8 cellular contexts compared by ENCODE assay signal in genomic region chr11:67354314-67355022, GRCh38. TPM values are rescaled to one million over a fixed set of nuclear protein-coding genes. Genes with fewer than 3 reads are reported as not detected.
A peak's percentile ranks its signal among the peaks of the same experiment; 100 is the strongest.
DNase-seq lines count a peak whose midpoint lies in the region; ATAC-seq, FAIRE-seq and TF ChIP-seq lines count a peak whose summit lies in the region.

No MANE protein-coding gene starts in this region.

- H3K36me3 Mint-ChIP-seq in activated CD4-positive, alpha-beta T cell treated with anti-CD3 and anti-CD28 coated beads for 36 hours (ENCODE audit: low read depth), result no peaks in the 10 kb centered on the region
- peaks cover 7% of the 10 kb centered on the region for H3K36me3 Mint-ChIP-seq in central memory CD8-positive, alpha-beta T cell (ENCODE audit: insufficient read depth)

- CTCF ChIA-PET in activated CD4-positive, alpha-beta T cell treated with anti-CD3 and anti-CD28 coated beads for 36 hours (lab: Charles Lee), result interaction anchor here (0.6 to 12.6 kb wide), 8 partner anchors 8 to 1171 kb away, joined by 3 to 445 read pairs (median 22); partner anchors contain the start of genes CLCF1 and RAD9A
- CTCF ChIA-PET in HepG2 (lab: Yijun Ruan, JAX; ENCODE audit: low intra/inter-chr PET ratio, low total read pairs), result interaction anchor here (1.7 to 4.1 kb wide), 2 partner anchors 28 kb away, joined by 6 to 45 read pairs; no protein-coding TSS in a partner anchor

- H4K20me1 ChIP-seq in OCI-LY3 (ENCODE audit: insufficient read depth, low read length) (no peaks in the 10 kb centered on the region), HepG2 (ENCODE audit: insufficient read depth, low read length) (no peaks in the 10 kb centered on the region)

- POLR2A ChIA-PET in activated CD4-positive, alpha-beta T cell treated with anti-CD3 and anti-CD28 coated beads for 36 hours (lab: Charles Lee), result interaction anchor here (0.5 kb wide), 1 partner anchor 88 kb away, joined by 3 read pairs; no protein-coding TSS in a partner anchor
- POLR2A ChIA-PET in HepG2 (lab: Yijun Ruan, JAX), result interaction anchor here (0.6 to 9.7 kb wide), 18 partner anchors 9 to 275 kb away, joined by 3 to 365 read pairs (median 7); partner anchors contain the start of genes AIP, ANKRD13D, CLCF1 and NUDT8

- peak overlapping the region; percentile 95 for H3K27ac ChIP-seq in OCI-LY3 (ENCODE audit: low read length)
- peak overlapping the region; percentile 79 for H3K27ac ChIP-seq in HepG2 (ENCODE audit: extremely low read length, insufficient read depth, low read length)
- peak overlapping the region; percentile 95 to 97 for H3K27ac ChIP-seq in testis

- peak overlapping the region; percentile 76 for H3K4me3 ChIP-seq in OCI-LY3 (ENCODE audit: low read length)
- H3K4me3 ChIP-seq in HepG2 (replicated peaks in 1 of 3; ENCODE audit: insufficient read depth in 1 of 3, low read depth in 2 of 3, low read length in 3 of 3), result peak overlapping the region; percentile 68 to 90 (median 71)
- no peak overlapping the region for H3K4me3 ChIP-seq in testis

- H3K4me1 Mint-ChIP-seq in activated CD4-positive, alpha-beta T cell treated with anti-CD3 and anti-CD28 coated beads for 36 hours, result peaks cover 41% of the 10 kb centered on the region
- H3K4me1 Mint-ChIP-seq in central memory CD8-positive, alpha-beta T cell, result peaks cover 53% of the 10 kb centered on the region

- peak overlapping the region; percentile 97 for H3K4me2 ChIP-seq in OCI-LY3 (ENCODE audit: low read length)
- peak overlapping the region; percentile 96 for H3K4me2 ChIP-seq in HepG2 (ENCODE audit: low read depth, low read length)

- no peak overlapping the region for H2AFZ ChIP-seq in OCI-LY3 (ENCODE audit: low read depth, low read length)
- no peak overlapping the region for H2AFZ ChIP-seq in HepG2 (ENCODE audit: low read length)

- H3K9me3 Mint-ChIP-seq in activated CD4-positive, alpha-beta T cell treated with anti-CD3 and anti-CD28 coated beads for 36 hours (ENCODE audit: low read depth), result no peaks in the 10 kb centered on the region
- no peaks in the 10 kb centered on the region for H3K9me3 Mint-ChIP-seq in central memory CD8-positive, alpha-beta T cell

- no TSS peak for BruUV-seq in HepG2 (replicated peaks; lab: Mats Ljungman, UMichigan)

- H3K27ac Mint-ChIP-seq in activated CD4-positive, alpha-beta T cell treated with anti-CD3 and anti-CD28 coated beads for 36 hours, result peak overlapping the region; percentile 95
- H3K27ac Mint-ChIP-seq in central memory CD8-positive, alpha-beta T cell (ENCODE audit: low read depth), result peak overlapping the region; percentile 98

- H3K9me3 ChIP-seq in OCI-LY3 (ENCODE audit: insufficient read depth, low read length), result no peaks in the 10 kb centered on the region
- no peaks in the 10 kb centered on the region for H3K9me3 ChIP-seq in HepG2 (ENCODE audit: low read length)
- H3K9me3 ChIP-seq in testis, result no peaks in the 10 kb centered on the region

- 0% methylated on average over 2 of the region's 3 CpGs for WGBS in HepG2 (ENCODE audit: low lambda C conversion rate)
- 5 to 21% methylated on average over 1 to 3 of the region's 3 CpGs for WGBS in testis, 2 donors

- no peak for TF ChIP-seq RAD21 in HepG2 (CRISPR knock-in tag; IDR thresholded peaks at IDR 0.05)

- H3K27me3 Mint-ChIP-seq in activated CD4-positive, alpha-beta T cell treated with anti-CD3 and anti-CD28 coated beads for 36 hours, result no peaks in the 10 kb centered on the region
- H3K27me3 Mint-ChIP-seq in central memory CD8-positive, alpha-beta T cell, result no peaks in the 10 kb centered on the region

- DNase-seq in activated CD4-positive, alpha-beta T cell treated with anti-CD3 and anti-CD28 coated beads for 36 hours, result peak; percentile 58
- DNase-seq in activated CD4-positive, alpha-beta T cell treated with anti-CD3 and anti-CD28 coated beads for 4 hours, result no peak
- DNase-seq in central memory CD8-positive, alpha-beta T cell (ENCODE audit: low spot score in 2 of 2), result no peak
- peak; percentile 97 for DNase-seq in HepG2 (ENCODE audit: low spot score)
- peak; percentile 75 for DNase-seq in testis
- DNase-seq in NCI-H2171 (lab: John Stamatoyannopoulos, UW), result no peak
- no peak for DNase-seq in stimulated activated CD4-positive, alpha-beta T cell treated with anti-CD3 and anti-CD28 coated beads, Interleukin-4, amount 100 ng/mL, for 1 hour

- H3K9ac ChIP-seq in OCI-LY3 (ENCODE audit: low read length) (peak overlapping the region; percentile 98), HepG2 (ENCODE audit: insufficient read depth, low read depth, low read length) (peak overlapping the region; percentile 72)

- no peak for ATAC-seq in activated CD4-positive, alpha-beta T cell treated with anti-CD3 and anti-CD28 coated beads for 36 hours
- ATAC-seq in central memory CD8-positive, alpha-beta T cell (replicated peaks; ENCODE audit: extremely low read depth, poor library complexity, severe bottlenecking), result no peak
- ATAC-seq in HepG2, result peak; percentile 79

- H3K79me2 ChIP-seq in OCI-LY3 (ENCODE audit: low read length) (peaks cover 30% of the 10 kb centered on the region), HepG2 (ENCODE audit: insufficient read depth, low read length) (no peaks in the 10 kb centered on the region)

- H3K4me1 ChIP-seq in OCI-LY3 (ENCODE audit: low read length), result peaks cover 70% of the 10 kb centered on the region
- H3K4me1 ChIP-seq in HepG2 (ENCODE audit: insufficient read depth, low read length), result peaks cover 46% of the 10 kb centered on the region
- peaks cover 43% of the 10 kb centered on the region for H3K4me1 ChIP-seq in testis

- H3K27me3 ChIP-seq in OCI-LY3 (ENCODE audit: low read depth, low read length) (no peaks in the 10 kb centered on the region), HepG2 (ENCODE audit: control insufficient read depth in 1 of 2, insufficient read depth in 2 of 2, low read length in 2 of 2) (no peaks in the 10 kb centered on the region), testis (no peaks in the 10 kb centered on the region)

- TF ChIP-seq POLR2A in HepG2 (IDR thresholded peaks at IDR 0.05; ENCODE audit: insufficient read depth in 1 of 2, low read depth in 2 of 2, low read length in 2 of 2), result peak; percentile 53 to 71
- TF ChIP-seq POLR2A in testis (IDR thresholded peaks at IDR 0.05), result no peak

- peak; percentile 49 to 65; a peak in 3 of 4 replicates for TF ChIP-seq EP300 in HepG2 (IDR thresholded peaks at IDR 0.05; ENCODE audit: low read depth in 2 of 2, low read length in 2 of 2)
- peak; percentile 69 for TF ChIP-seq EP300 in HepG2 (CRISPR knock-in tag; IDR thresholded peaks at IDR 0.05; ENCODE audit: borderline replicate concordance)

- in situ Hi-C loops in HepG2 (cut with HindIII; ENCODE audit: extremely low pct_ligation_motif_present, low pct_unique_long_range_greater_than_20kb), result loop anchor here (5.0 kb wide), 1 partner anchor 33 kb away; no protein-coding TSS in a partner anchor

- H3K36me3 ChIP-seq in OCI-LY3 (replicated peaks; ENCODE audit: low read depth, low read length) (peaks cover 13% of the 10 kb centered on the region), HepG2 (replicated peaks in 1 of 2; ENCODE audit: control insufficient read depth in 1 of 2, insufficient read depth in 2 of 2, low read length in 2 of 2) (no peaks in the 10 kb centered on the region), testis (ENCODE audit: low read depth, missing control alignments) (no peaks in the 10 kb centered on the region)

- peak; percentile 97 for FAIRE-seq in HepG2 (lab: Jason Lieb, UNC)

- intact Hi-C loops in activated CD4-positive, alpha-beta T cell treated with anti-CD3 and anti-CD28 coated beads for 36 hours (cut with DNase I, micrococcal nuclease), result loop anchor here in 1 of 2 experiments (5.0 to 10.0 kb wide), 3 partner anchors 228 to 453 kb away; partner anchors contain the start of gene GSTP1
- intact Hi-C loops in HepG2 (cut with micrococcal nuclease; ENCODE audit: unreplicated experiment) (no loop called here), testis (cut with DNase I; ENCODE audit: low total_unique reads) (loop anchor here (5.0 kb wide), 1 partner anchor 33 kb away; no protein-coding TSS in a partner anchor)

- TF ChIP-seq CTCF in OCI-LY3 (IDR thresholded peaks at IDR 0.05; ENCODE audit: low read depth, low read length) (no peak), HepG2 (CRISPR knock-in tag; IDR thresholded peaks at IDR 0.05) (peak; percentile 35; the same call in 1 of the 2 replicates), testis (IDR thresholded peaks at IDR 0.05) (peak in 1 of 3 experiments; percentile 6)

- H3K4me3 Mint-ChIP-seq in activated CD4-positive, alpha-beta T cell treated with anti-CD3 and anti-CD28 coated beads for 36 hours, result peak overlapping the region; percentile 95
- peak overlapping the region; percentile 89 for H3K4me3 Mint-ChIP-seq in central memory CD8-positive, alpha-beta T cell

RNA-seq across cellular contexts. Expression of gene POLD4, which starts 1.1 kb away (rescaled TPM):
- total RNA-seq in activated CD4-positive, alpha-beta T cell treated with anti-CD3 and anti-CD28 coated beads for 36 hours, result 10 to 100 TPM; 31.3 to 37.5 TPM
- total RNA-seq in HepG2 (2016; rRNA removed; fragmentation: Illumina TruSeq; extraction: Trizol) (10.5 and 10.9 TPM in 2 replicates), testis (10 to 100 TPM; 53.8 to 59.1 TPM)
- 5.2 and 7.4 TPM in 2 replicates for total RNA-seq in HepG2 (2016; cell fraction: cytosol; rRNA removed; fragmentation: Illumina TruSeq; extraction: Trizol; ENCODE audit: low read depth)
- total RNA-seq in HepG2 (2016; cell fraction: insoluble cytoplasmic fraction; rRNA removed; fragmentation: Illumina TruSeq; extraction: Trizol), result 9.4 and 11.7 TPM in 2 replicates
- 9.2 and 9.7 TPM in 2 replicates for total RNA-seq in HepG2 (2016; cell fraction: membrane; rRNA removed; fragmentation: Illumina TruSeq; extraction: Trizol)
- 4.2 and 8.2 TPM in 2 replicates for total RNA-seq in HepG2 (2016; cell fraction: nucleus; rRNA removed; fragmentation: Illumina TruSeq; extraction: Trizol)
- polyA plus RNA-seq in HepG2 (2011; rRNA removed) (27.4 and 35.1 TPM in 2 replicates), testis (ENCODE audit: insufficient read depth, low read depth, low replicate concordance) (54.6 TPM)
- 32.2 and 49.3 TPM in 2 replicates for polyA plus RNA-seq in HepG2 (2011; cell fraction: cytosol; rRNA removed)
- polyA plus RNA-seq in HepG2 (2011; cell fraction: nucleus; rRNA removed), result 59.7 and 63.0 TPM in 2 replicates
- 16.6 and 24.1 TPM in 2 replicates for polyA plus RNA-seq in HepG2 (2012)
- polyA plus RNA-seq in HepG2 (2016; cell fraction: cytosol; fragmentation: Illumina TruSeq; extraction: Trizol; ENCODE audit: low read depth), result 5.8 and 8.7 TPM in 2 replicates
- polyA plus RNA-seq in HepG2 (2016; cell fraction: insoluble cytoplasmic fraction; fragmentation: Illumina TruSeq; extraction: Trizol; ENCODE audit: low read depth), result 10.2 and 12.5 TPM in 2 replicates
- polyA plus RNA-seq in HepG2 (2016; cell fraction: membrane; fragmentation: Illumina TruSeq; extraction: Trizol; ENCODE audit: low read depth), result 7.5 and 7.8 TPM in 2 replicates
- 12.5 and 16.3 TPM in 2 replicates for polyA plus RNA-seq in HepG2 (2016; cell fraction: nucleus; fragmentation: Illumina TruSeq; extraction: Trizol; ENCODE audit: insufficient read depth, low read depth)
- 10.3 and 10.4 TPM in 2 replicates for polyA minus RNA-seq in HepG2 (2011; rRNA and poly(A)+ RNA removed; ENCODE audit: low replicate concordance)
- 10.2 and 11.6 TPM in 2 replicates for polyA minus RNA-seq in HepG2 (2011; cell fraction: cytosol; rRNA and poly(A)+ RNA removed)
- 7.2 and 9.7 TPM in 2 replicates for polyA minus RNA-seq in HepG2 (2011; cell fraction: nucleus; rRNA and poly(A)+ RNA removed)

RNA-seq across cellular contexts. Expression of gene CLCF1, which starts 18.9 kb away (rescaled TPM):
- under 1 TPM; 0.09 to 0.27 TPM for total RNA-seq in activated CD4-positive, alpha-beta T cell treated with anti-CD3 and anti-CD28 coated beads for 36 hours
- 0.48 and 0.49 TPM in 2 replicates for total RNA-seq in HepG2 (2016; rRNA removed; fragmentation: Illumina TruSeq; extraction: Trizol)
- total RNA-seq in HepG2 (2016; cell fraction: cytosol; rRNA removed; fragmentation: Illumina TruSeq; extraction: Trizol; ENCODE audit: low read depth), result 0.26 and 0.40 TPM in 2 replicates
- total RNA-seq in HepG2 (2016; cell fraction: insoluble cytoplasmic fraction; rRNA removed; fragmentation: Illumina TruSeq; extraction: Trizol), result 0.48 and 0.54 TPM in 2 replicates
- total RNA-seq in HepG2 (2016; cell fraction: membrane; rRNA removed; fragmentation: Illumina TruSeq; extraction: Trizol), result 0.83 and 1.2 TPM in 2 replicates
- 0.50 and 0.53 TPM in 2 replicates for total RNA-seq in HepG2 (2016; cell fraction: nucleus; rRNA removed; fragmentation: Illumina TruSeq; extraction: Trizol)
- polyA plus RNA-seq in HepG2 (2011; rRNA removed), result 0.78 and 0.80 TPM in 2 replicates
- polyA plus RNA-seq in HepG2 (2011; cell fraction: cytosol; rRNA removed), result 0.76 and 1.3 TPM in 2 replicates
- polyA plus RNA-seq in HepG2 (2011; cell fraction: nucleus; rRNA removed), result 2.5 and 3.0 TPM in 2 replicates
- polyA plus RNA-seq in HepG2 (2012), result 0.16 and 0.44 TPM in 2 replicates
- 0.32 and 0.45 TPM in 2 replicates for polyA plus RNA-seq in HepG2 (2016; cell fraction: cytosol; fragmentation: Illumina TruSeq; extraction: Trizol; ENCODE audit: low read depth)
- polyA plus RNA-seq in HepG2 (2016; cell fraction: insoluble cytoplasmic fraction; fragmentation: Illumina TruSeq; extraction: Trizol; ENCODE audit: low read depth), result 0.64 and 0.76 TPM in 2 replicates
- 0.64 and 0.71 TPM in 2 replicates for polyA plus RNA-seq in HepG2 (2016; cell fraction: membrane; fragmentation: Illumina TruSeq; extraction: Trizol; ENCODE audit: low read depth)
- polyA plus RNA-seq in HepG2 (2016; cell fraction: nucleus; fragmentation: Illumina TruSeq; extraction: Trizol; ENCODE audit: insufficient read depth, low read depth), result 2.1 and 3.2 TPM in 2 replicates
- 1.7 and 8.5 TPM in 2 replicates for polyA minus RNA-seq in HepG2 (2011; rRNA and poly(A)+ RNA removed; ENCODE audit: low replicate concordance)
- 0.79 TPM in 1 of 2 replicates, not detected in the other for polyA minus RNA-seq in HepG2 (2011; cell fraction: cytosol; rRNA and poly(A)+ RNA removed)
- 0.25 and 0.26 TPM in 2 replicates for polyA minus RNA-seq in HepG2 (2011; cell fraction: nucleus; rRNA and poly(A)+ RNA removed)
- 1 to 10 TPM; 3.7 to 6.8 TPM for total RNA-seq in testis
- polyA plus RNA-seq in testis (ENCODE audit: insufficient read depth, low read depth, low replicate concordance), result 2.7 TPM

RNA-seq across cellular contexts. Expression of gene RAD9A, which starts 37.3 kb away (rescaled TPM):
- 10 to 100 TPM; 28.8 to 30.0 TPM for total RNA-seq in activated CD4-positive, alpha-beta T cell treated with anti-CD3 and anti-CD28 coated beads for 36 hours
- 6.1 and 10.1 TPM in 2 replicates for total RNA-seq in HepG2 (2016; rRNA removed; fragmentation: Illumina TruSeq; extraction: Trizol)
- total RNA-seq in HepG2 (2016; cell fraction: cytosol; rRNA removed; fragmentation: Illumina TruSeq; extraction: Trizol; ENCODE audit: low read depth), result 4.1 and 5.9 TPM in 2 replicates
- total RNA-seq in HepG2 (2016; cell fraction: insoluble cytoplasmic fraction; rRNA removed; fragmentation: Illumina TruSeq; extraction: Trizol), result 5.8 and 13.4 TPM in 2 replicates
- 4.4 and 5.5 TPM in 2 replicates for total RNA-seq in HepG2 (2016; cell fraction: membrane; rRNA removed; fragmentation: Illumina TruSeq; extraction: Trizol)
- 14.1 and 16.4 TPM in 2 replicates for total RNA-seq in HepG2 (2016; cell fraction: nucleus; rRNA removed; fragmentation: Illumina TruSeq; extraction: Trizol)
- 14.7 and 15.7 TPM in 2 replicates for polyA plus RNA-seq in HepG2 (2011; rRNA removed)
- 4.4 and 7.5 TPM in 2 replicates for polyA plus RNA-seq in HepG2 (2011; cell fraction: cytosol; rRNA removed)
- polyA plus RNA-seq in HepG2 (2011; cell fraction: nucleus; rRNA removed), result 60.6 and 87.4 TPM in 2 replicates
- polyA plus RNA-seq in HepG2 (2012), result 6.9 and 9.5 TPM in 2 replicates
- 3.7 and 4.6 TPM in 2 replicates for polyA plus RNA-seq in HepG2 (2016; cell fraction: cytosol; fragmentation: Illumina TruSeq; extraction: Trizol; ENCODE audit: low read depth)
- 6.4 and 7.5 TPM in 2 replicates for polyA plus RNA-seq in HepG2 (2016; cell fraction: insoluble cytoplasmic fraction; fragmentation: Illumina TruSeq; extraction: Trizol; ENCODE audit: low read depth)
- polyA plus RNA-seq in HepG2 (2016; cell fraction: membrane; fragmentation: Illumina TruSeq; extraction: Trizol; ENCODE audit: low read depth), result 4.8 and 5.8 TPM in 2 replicates
- polyA plus RNA-seq in HepG2 (2016; cell fraction: nucleus; fragmentation: Illumina TruSeq; extraction: Trizol; ENCODE audit: insufficient read depth, low read depth), result 61.7 and 63.7 TPM in 2 replicates
- 6.7 and 12.7 TPM in 2 replicates for polyA minus RNA-seq in HepG2 (2011; rRNA and poly(A)+ RNA removed; ENCODE audit: low replicate concordance)
- polyA minus RNA-seq in HepG2 (2011; cell fraction: cytosol; rRNA and poly(A)+ RNA removed), result 1.9 and 4.6 TPM in 2 replicates
- polyA minus RNA-seq in HepG2 (2011; cell fraction: nucleus; rRNA and poly(A)+ RNA removed), result 11.1 TPM in 2 replicates
- 10 to 100 TPM; 35.8 to 46.2 TPM for total RNA-seq in testis
- 25.7 TPM for polyA plus RNA-seq in testis (ENCODE audit: insufficient read depth, low read depth, low replicate concordance)

RNA-seq across cellular contexts. Expression of gene PPP1CA, which starts 47.2 kb away (rescaled TPM):
- 100 to 1,000 TPM; 199 to 227 TPM for total RNA-seq in activated CD4-positive, alpha-beta T cell treated with anti-CD3 and anti-CD28 coated beads for 36 hours
- 170 and 188 TPM in 2 replicates for total RNA-seq in HepG2 (2016; rRNA removed; fragmentation: Illumina TruSeq; extraction: Trizol)
- total RNA-seq in HepG2 (2016; cell fraction: cytosol; rRNA removed; fragmentation: Illumina TruSeq; extraction: Trizol; ENCODE audit: low read depth), result 49.0 and 62.5 TPM in 2 replicates
- total RNA-seq in HepG2 (2016; cell fraction: insoluble cytoplasmic fraction; rRNA removed; fragmentation: Illumina TruSeq; extraction: Trizol), result 171 and 181 TPM in 2 replicates
- total RNA-seq in HepG2 (2016; cell fraction: membrane; rRNA removed; fragmentation: Illumina TruSeq; extraction: Trizol), result 78.0 and 95.5 TPM in 2 replicates
- total RNA-seq in HepG2 (2016; cell fraction: nucleus; rRNA removed; fragmentation: Illumina TruSeq; extraction: Trizol), result 66.5 and 72.2 TPM in 2 replicates
- 149 and 173 TPM in 2 replicates for polyA plus RNA-seq in HepG2 (2011; rRNA removed)
- polyA plus RNA-seq in HepG2 (2011; cell fraction: cytosol; rRNA removed), result 212 and 274 TPM in 2 replicates
- polyA plus RNA-seq in HepG2 (2011; cell fraction: nucleus; rRNA removed), result 137 and 147 TPM in 2 replicates
- polyA plus RNA-seq in HepG2 (2012), result 91.5 and 93.8 TPM in 2 replicates
- 58.1 and 67.4 TPM in 2 replicates for polyA plus RNA-seq in HepG2 (2016; cell fraction: cytosol; fragmentation: Illumina TruSeq; extraction: Trizol; ENCODE audit: low read depth)
- 192 and 207 TPM in 2 replicates for polyA plus RNA-seq in HepG2 (2016; cell fraction: insoluble cytoplasmic fraction; fragmentation: Illumina TruSeq; extraction: Trizol; ENCODE audit: low read depth)
- 72.5 and 83.6 TPM in 2 replicates for polyA plus RNA-seq in HepG2 (2016; cell fraction: membrane; fragmentation: Illumina TruSeq; extraction: Trizol; ENCODE audit: low read depth)
- polyA plus RNA-seq in HepG2 (2016; cell fraction: nucleus; fragmentation: Illumina TruSeq; extraction: Trizol; ENCODE audit: insufficient read depth, low read depth), result 110 and 123 TPM in 2 replicates
- 209 and 295 TPM in 2 replicates for polyA minus RNA-seq in HepG2 (2011; rRNA and poly(A)+ RNA removed; ENCODE audit: low replicate concordance)
- 83.6 and 84.9 TPM in 2 replicates for polyA minus RNA-seq in HepG2 (2011; cell fraction: cytosol; rRNA and poly(A)+ RNA removed)
- 31.7 and 34.7 TPM in 2 replicates for polyA minus RNA-seq in HepG2 (2011; cell fraction: nucleus; rRNA and poly(A)+ RNA removed)
- total RNA-seq in testis, result 100 to 1,000 TPM; 100 to 129 TPM
- 79.7 TPM for polyA plus RNA-seq in testis (ENCODE audit: insufficient read depth, low read depth, low replicate concordance)

RNA-seq across cellular contexts. Expression of gene TBC1D10C, which starts 49.4 kb away (rescaled TPM):
- total RNA-seq in activated CD4-positive, alpha-beta T cell treated with anti-CD3 and anti-CD28 coated beads for 36 hours, result 100 to 1,000 TPM in 1 of 2 experiments, 10 to 100 TPM in 1; 83.2 to 123 TPM
- 0.81 and 1.0 TPM in 2 replicates for total RNA-seq in HepG2 (2016; rRNA removed; fragmentation: Illumina TruSeq; extraction: Trizol)
- 0.44 and 0.81 TPM in 2 replicates for total RNA-seq in HepG2 (2016; cell fraction: cytosol; rRNA removed; fragmentation: Illumina TruSeq; extraction: Trizol; ENCODE audit: low read depth)
- total RNA-seq in HepG2 (2016; cell fraction: insoluble cytoplasmic fraction; rRNA removed; fragmentation: Illumina TruSeq; extraction: Trizol), result 0.92 and 1.1 TPM in 2 replicates
- 0.45 and 0.59 TPM in 2 replicates for total RNA-seq in HepG2 (2016; cell fraction: membrane; rRNA removed; fragmentation: Illumina TruSeq; extraction: Trizol)
- total RNA-seq in HepG2 (2016; cell fraction: nucleus; rRNA removed; fragmentation: Illumina TruSeq; extraction: Trizol), result 0.50 and 0.84 TPM in 2 replicates
- polyA plus RNA-seq in HepG2 (2011; rRNA removed), result 1.8 and 2.8 TPM in 2 replicates
- 1.3 and 2.7 TPM in 2 replicates for polyA plus RNA-seq in HepG2 (2011; cell fraction: cytosol; rRNA removed)
- 26.5 and 39.6 TPM in 2 replicates for polyA plus RNA-seq in HepG2 (2011; cell fraction: nucleus; rRNA removed)
- polyA plus RNA-seq in HepG2 (2012), result 0.97 and 2.1 TPM in 2 replicates
- 0.19 and 0.28 TPM in 2 replicates for polyA plus RNA-seq in HepG2 (2016; cell fraction: cytosol; fragmentation: Illumina TruSeq; extraction: Trizol; ENCODE audit: low read depth)
- polyA plus RNA-seq in HepG2 (2016; cell fraction: insoluble cytoplasmic fraction; fragmentation: Illumina TruSeq; extraction: Trizol; ENCODE audit: low read depth), result 0.60 and 1.1 TPM in 2 replicates
- 0.57 and 0.73 TPM in 2 replicates for polyA plus RNA-seq in HepG2 (2016; cell fraction: membrane; fragmentation: Illumina TruSeq; extraction: Trizol; ENCODE audit: low read depth)
- 2.9 and 3.4 TPM in 2 replicates for polyA plus RNA-seq in HepG2 (2016; cell fraction: nucleus; fragmentation: Illumina TruSeq; extraction: Trizol; ENCODE audit: insufficient read depth, low read depth)
- 2.2 TPM in 1 of 2 replicates, not detected in the other for polyA minus RNA-seq in HepG2 (2011; rRNA and poly(A)+ RNA removed; ENCODE audit: low replicate concordance)
- 0.59 and 0.88 TPM in 2 replicates for polyA minus RNA-seq in HepG2 (2011; cell fraction: cytosol; rRNA and poly(A)+ RNA removed)
- 2.3 and 3.4 TPM in 2 replicates for polyA minus RNA-seq in HepG2 (2011; cell fraction: nucleus; rRNA and poly(A)+ RNA removed)
- total RNA-seq in testis, result 1 to 10 TPM; 1.8 to 3.8 TPM
- 3.3 TPM for polyA plus RNA-seq in testis (ENCODE audit: insufficient read depth, low read depth, low replicate concordance)

Comparison
In these comparisons a context has a peak if more than half of its experiments do, and no peak if none do; other contexts are left out.
1. DNase-seq: peak in activated CD4-positive, alpha-beta T cell treated with anti-CD3 and anti-CD28 coated beads for 36 hours (single experiment), HepG2 (single experiment) and testis (single experiment); none in activated CD4-positive, alpha-beta T cell treated with anti-CD3 and anti-CD28 coated beads for 4 hours (0 of 2), central memory CD8-positive, alpha-beta T cell (0 of 2), NCI-H2171 (single experiment) and stimulated activated CD4-positive, alpha-beta T cell treated with anti-CD3 and anti-CD28 coated beads, Interleukin-4, amount 100 ng/mL, for 1 hour (single experiment).
2. H3K4me3 ChIP-seq: peak in OCI-LY3 (single experiment) and HepG2 (3 of 3); none in testis (0 of 2).
3. Peak in every context shown above with its lines, with median percentiles within 50 percentile points of each other: H3K27ac ChIP-seq.